ENCODE assay signal across 8 cellular contexts in the genomic region with DNA sequence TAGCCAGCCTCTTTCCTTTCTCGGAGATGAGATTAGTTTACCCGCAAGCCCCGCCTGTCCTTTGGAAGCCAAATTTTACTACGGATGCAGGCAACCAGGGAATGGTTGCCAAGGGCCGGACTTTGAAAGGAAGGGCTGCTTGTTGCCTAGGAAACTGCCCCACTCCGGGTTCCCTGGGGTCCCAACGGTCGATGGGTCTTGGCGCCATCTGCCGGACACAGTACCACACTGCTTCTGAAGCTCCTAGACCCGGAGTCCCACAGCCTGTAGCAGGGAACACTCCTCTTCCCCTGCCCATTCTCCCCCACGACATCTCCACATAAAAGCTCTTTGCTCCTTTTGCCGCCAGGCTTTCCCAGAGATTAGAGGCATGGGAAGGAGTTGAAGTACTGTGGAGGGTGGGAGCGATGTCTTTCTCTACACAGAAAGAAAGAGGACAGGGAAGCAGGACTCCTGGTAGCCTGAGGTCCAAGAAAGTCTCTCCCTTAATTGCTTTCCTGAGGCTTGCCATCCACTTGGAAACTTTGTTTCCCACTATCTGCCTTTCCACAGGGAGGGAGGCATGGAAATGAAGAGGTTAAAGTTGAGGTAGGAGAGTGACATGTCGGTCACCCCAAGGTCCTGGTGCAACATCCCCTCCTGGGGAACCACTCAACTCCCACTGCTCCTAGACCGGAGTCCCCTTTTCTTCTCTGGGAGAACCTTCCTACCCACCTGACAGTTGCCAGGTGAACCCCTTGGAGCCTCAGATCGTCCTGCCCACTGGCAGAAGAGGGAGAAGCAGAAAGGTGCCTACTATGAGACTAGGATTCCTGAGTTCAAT. TPM values are rescaled to one million over a fixed set of nuclear protein-coding genes. Genes with fewer than 3 reads are reported as not detected.
DNase-seq lines count a peak whose midpoint lies in the region; ATAC-seq and TF ChIP-seq lines count a peak whose summit lies in the region.

No MANE protein-coding gene starts in this region.

- DNase-seq in AML-193 (lab: John Stamatoyannopoulos, UW): peak; percentile 41 to 45
- peak; percentile 73 for DNase-seq in HK-2 (ENCODE audit: unreplicated experiment)
- DNase-seq in OCI-LY7 (ENCODE audit: low spot score): peak; percentile 77
- peak; percentile 82 for DNase-seq in activated T-cell treated with anti-CD3 and anti-CD28 coated beads, Interleukin-2, amount 50 U/mL, for 24 hours
- peak; percentile 52 to 77 for DNase-seq in fibroblast of lung (ENCODE audit: low read depth in 2 of 2)
- peak; percentile 94 for DNase-seq in neural crest cell (ENCODE audit: low read depth, low spot score)
- DNase-seq in substantia nigra (lab: John Stamatoyannopoulos, UW): peak in 46 of 49 donors; percentile 10 to 91 (median 70)

- H3K27ac Mint-ChIP-seq in activated T-cell treated with anti-CD3 and anti-CD28 coated beads, Interleukin-2, amount 50 U/mL, for 24 hours: no peak overlapping the region
- H3K27ac Mint-ChIP-seq in neural crest cell (ENCODE audit: unreplicated experiment): no peak overlapping the region

- no peak overlapping the region for H3K4me3 Mint-ChIP-seq in activated T-cell treated with anti-CD3 and anti-CD28 coated beads, Interleukin-2, amount 50 U/mL, for 24 hours
- no peak overlapping the region for H3K4me3 Mint-ChIP-seq in neural crest cell

- intact Hi-C loops in OCI-LY7 (cut with micrococcal nuclease; ENCODE audit: unreplicated experiment): loop anchor here (1.0 kb wide), 1 partner anchor 41 kb away; no protein-coding TSS in a partner anchor

- H3K4me2 ChIP-seq in OCI-LY7 (ENCODE audit: low read length) (no peak overlapping the region), fibroblast of lung (ENCODE audit: extremely low read depth, insufficient read depth, low read length) (no peak overlapping the region)

- H3K4me3 ChIP-seq in OCI-LY7 (ENCODE audit: low read depth, low read length, poor library complexity, severe bottlenecking) (no peak overlapping the region), fibroblast of lung (replicated peaks in 1 of 4; ENCODE audit: control extremely low read depth in 1 of 4, insufficient read depth in 1 of 4, low read depth in 3 of 4, low read length in 4 of 4) (no peak overlapping the region)

- H3K36me3 ChIP-seq in OCI-LY7 (ENCODE audit: insufficient read depth, low read length) (no peaks in the 10 kb centered on the region), fibroblast of lung (ENCODE audit: control insufficient read depth, insufficient read depth, low read length) (peaks cover 4% of the 10 kb centered on the region)

- CTCF ChIA-PET in OCI-LY7 (lab: Charles Lee; ENCODE audit: unreplicated experiment): interaction anchor here (0.9 to 2.8 kb wide), 3 partner anchors 11 to 44 kb away, joined by 3 to 18 read pairs (median 8); no protein-coding TSS in a partner anchor

- H3K79me2 ChIP-seq in OCI-LY7 (ENCODE audit: insufficient read depth, low read depth, low read length): no peaks in the 10 kb centered on the region
- no peaks in the 10 kb centered on the region for H3K79me2 ChIP-seq in fibroblast of lung (ENCODE audit: control insufficient read depth, insufficient read depth, low read length)

- H3K27ac ChIP-seq in OCI-LY7 (ENCODE audit: low read depth, low read length, poor library complexity, severe bottlenecking) (no peak overlapping the region), fibroblast of lung (ENCODE audit: insufficient read depth, low read length) (no peak overlapping the region), substantia nigra (ENCODE audit: low read depth, low read length, poor library complexity, severe bottlenecking) (no peak overlapping the region)

- H3K36me3 Mint-ChIP-seq in activated T-cell treated with anti-CD3 and anti-CD28 coated beads, Interleukin-2, amount 50 U/mL, for 24 hours (ENCODE audit: low read depth): peaks cover 10% of the 10 kb centered on the region
- no peaks in the 10 kb centered on the region for H3K36me3 Mint-ChIP-seq in neural crest cell (ENCODE audit: low read depth)

- H3K9me2 ChIP-seq in OCI-LY7 (ENCODE audit: insufficient read depth, low read length): no peaks in the 10 kb centered on the region

- peaks cover 11% of the 10 kb centered on the region for H3K27me3 ChIP-seq in fibroblast of lung (ENCODE audit: control insufficient read depth, insufficient read depth, low read length)

- H3K27me3 Mint-ChIP-seq in activated T-cell treated with anti-CD3 and anti-CD28 coated beads, Interleukin-2, amount 50 U/mL, for 24 hours: peaks cover 7% of the 10 kb centered on the region
- H3K27me3 Mint-ChIP-seq in neural crest cell (ENCODE audit: low read depth): no peaks in the 10 kb centered on the region

- no peaks in the 10 kb centered on the region for H3K9me3 Mint-ChIP-seq in activated T-cell treated with anti-CD3 and anti-CD28 coated beads, Interleukin-2, amount 50 U/mL, for 24 hours
- no peaks in the 10 kb centered on the region for H3K9me3 Mint-ChIP-seq in neural crest cell

- no peak overlapping the region for H3K9ac ChIP-seq in fibroblast of lung (ENCODE audit: insufficient read depth, low read length)

- ATAC-seq in GM18909 (IDR thresholded peaks at IDR 0.05; ENCODE audit: poor library complexity, unreplicated experiment): peak; percentile 81

- POLR2A ChIA-PET in OCI-LY7 (lab: Charles Lee): no interaction called here

- H4K20me1 ChIP-seq in OCI-LY7 (ENCODE audit: insufficient read depth, low read length): no peaks in the 10 kb centered on the region
- no peaks in the 10 kb centered on the region for H4K20me1 ChIP-seq in fibroblast of lung (ENCODE audit: control insufficient read depth, extremely low read depth, insufficient read depth, low read length)

- BruUV-seq in OCI-LY7 (replicated peaks; lab: Mats Ljungman, UMichigan): no TSS peak

- H3K4me1 Mint-ChIP-seq in activated T-cell treated with anti-CD3 and anti-CD28 coated beads, Interleukin-2, amount 50 U/mL, for 24 hours (ENCODE audit: low read depth): no peaks in the 10 kb centered on the region
- peaks cover 30% of the 10 kb centered on the region for H3K4me1 Mint-ChIP-seq in neural crest cell

- H2AFZ ChIP-seq in OCI-LY7 (ENCODE audit: low read length) (no peak overlapping the region), fibroblast of lung (ENCODE audit: low read length) (no peak overlapping the region)

- TF ChIP-seq CTCF in OCI-LY7 (conservative IDR thresholded peaks at IDR 0.05; ENCODE audit: low read length) (peak; percentile 88), fibroblast of lung (conservative IDR thresholded peaks at IDR 0.05 in 1 of 2, IDR thresholded peaks at IDR 0.05 in 1 of 2; ENCODE audit: low read depth in 1 of 2, low read length in 2 of 2) (peak; percentile 77 to 88), neural crest cell (conservative IDR thresholded peaks at IDR 0.05) (peak; percentile 87)

- no peaks in the 10 kb centered on the region for H3K4me1 ChIP-seq in OCI-LY7 (ENCODE audit: insufficient read depth, low read length, poor library complexity, severe bottlenecking)
- no peaks in the 10 kb centered on the region for H3K4me1 ChIP-seq in fibroblast of lung (ENCODE audit: control insufficient read depth, extremely low read depth, insufficient read depth, low read length)

- H3K9me3 ChIP-seq in OCI-LY7 (ENCODE audit: low read length) (no peaks in the 10 kb centered on the region), fibroblast of lung (ENCODE audit: control insufficient read depth, insufficient read depth, low read depth, low read length) (no peaks in the 10 kb centered on the region)

RNA-seq across cellular contexts. Expression of gene IMPDH1, which starts 21.9 kb away (rescaled TPM):
- total RNA-seq in OCI-LY7 (2014; rRNA removed; shearing (Covaris generic)): 23.3 and 26.6 TPM in 2 replicates
- total RNA-seq in OCI-LY7 (2022): 50.5 and 51.3 TPM in 2 replicates
- total RNA-seq in fibroblast of lung: 42.9 and 56.5 TPM in 2 replicates
- 30.2 and 36.1 TPM in 2 replicates for polyA plus RNA-seq in fibroblast of lung
- polyA plus RNA-seq in fibroblast of lung (2012): 49.6 and 69.8 TPM in 2 replicates
- 165 and 208 TPM in 2 replicates for polyA minus RNA-seq in fibroblast of lung (ENCODE audit: low replicate concordance)
- 56.7 and 65.2 TPM in 2 replicates for total RNA-seq in neural crest cell

RNA-seq across cellular contexts. Expression of gene PRRT4, which starts 26.4 kb away (rescaled TPM):
- not detected in 2 replicates for total RNA-seq in OCI-LY7 (2014; rRNA removed; shearing (Covaris generic))
- total RNA-seq in OCI-LY7 (2022): not detected in 2 replicates
- total RNA-seq in fibroblast of lung: under 0.01 and 0.26 TPM in 2 replicates
- polyA plus RNA-seq in fibroblast of lung: 0.03 TPM in 2 replicates
- polyA plus RNA-seq in fibroblast of lung (2012): 0.14 TPM in 1 of 2 replicates, not detected in the other
- not detected in 2 replicates for polyA minus RNA-seq in fibroblast of lung (ENCODE audit: low replicate concordance)
- total RNA-seq in neural crest cell: 3.1 and 3.3 TPM in 2 replicates

RNA-seq across cellular contexts. Expression of gene RBM28, which starts 44.2 kb away (rescaled TPM):
- 35.6 and 64.6 TPM in 2 replicates for total RNA-seq in OCI-LY7 (2014; rRNA removed; shearing (Covaris generic))
- 70.0 and 70.8 TPM in 2 replicates for total RNA-seq in OCI-LY7 (2022)
- total RNA-seq in fibroblast of lung: 9.5 and 11.2 TPM in 2 replicates
- polyA plus RNA-seq in fibroblast of lung: 22.9 and 24.3 TPM in 2 replicates
- 27.2 and 28.1 TPM in 2 replicates for polyA plus RNA-seq in fibroblast of lung (2012)
- polyA minus RNA-seq in fibroblast of lung (ENCODE audit: low replicate concordance): 2.4 and 4.3 TPM in 2 replicates
- total RNA-seq in neural crest cell: 73.1 and 73.7 TPM in 2 replicates

Comparison
In these comparisons a context has a peak if more than half of its experiments do, and no peak if none do; other contexts are left out.
1. DNase-seq: peak in every context shown above with its lines; median percentile 94 in neural crest cell; 82 in activated T-cell treated with anti-CD3 and anti-CD28 coated beads, Interleukin-2, amount 50 U/mL, for 24 hours; 77 in OCI-LY7; 73 in HK-2; 70 in substantia nigra; 64 in fibroblast of lung; 43 in AML-193.